8 cellular contexts compared by ENCODE assay signal in the genomic region with DNA sequence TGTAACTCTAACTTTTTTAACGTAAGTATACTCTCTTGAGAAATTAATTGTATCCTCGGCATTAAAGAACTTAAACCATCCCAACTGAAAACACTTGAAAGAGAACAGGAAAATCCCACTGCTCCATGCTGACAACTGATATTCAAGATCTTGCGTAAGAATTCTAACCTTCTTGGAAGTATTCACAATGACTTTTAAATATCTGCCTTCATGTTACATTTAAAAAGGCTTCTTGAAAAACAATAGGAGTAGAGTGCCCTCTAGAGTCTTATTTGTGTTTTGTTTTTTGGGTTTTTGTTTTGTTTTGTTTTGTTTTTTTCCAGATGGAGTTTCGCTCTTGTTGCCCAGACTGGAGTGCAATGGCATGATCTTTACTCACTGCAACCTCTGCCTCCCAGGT.
A peak's percentile ranks its signal among the peaks of the same experiment; 100 is the strongest.
DNase-seq lines count a peak whose midpoint lies in the region; ATAC-seq and TF ChIP-seq lines count a peak whose summit lies in the region.

No MANE protein-coding gene starts in this region.

- WGBS in IMR-90 (ENCODE audit: extremely low coverage in 2 of 2, insufficient read length in 1 of 2), 2 experiments = no CpG with 5 or more reads among the region's 4 CpGs

- H3K9ac ChIP-seq in IMR-90 (ENCODE audit: low read depth, low read length) = peak overlapping the region; percentile 56; the same call in 1 of the 2 replicates

- DNase-seq in EL (peak; percentile 59), IMR-90 (peak; percentile 76), RKO (ENCODE audit: low spot score) (peak; percentile 70), fibroblast of pulmonary artery (ENCODE audit: low read depth) (peak; percentile 87), putamen (ENCODE audit: low spot score) (peak; percentile 9), NCI-H1048 (lab: John Stamatoyannopoulos, UW) (no peak), epidermal melanocyte (ENCODE audit: insufficient read length, low spot score) (no peak)
- DNase-seq in activated CD4-positive, alpha-beta T cell treated with anti-CD3 and anti-CD28 coated beads for 4 hours = no peak

- no peaks in the 10 kb centered on the region for H3K4me1 ChIP-seq in IMR-90 (ENCODE audit: control insufficient read depth, insufficient read depth, low read length)

- BruUV-seq in IMR-90 (replicated peaks; lab: Mats Ljungman, UMichigan) = no TSS peak

- H2BK20ac ChIP-seq in IMR-90 (ENCODE audit: low read depth, low read length) = no peak overlapping the region

- no peak overlapping the region for H2AK5ac ChIP-seq in IMR-90 (ENCODE audit: low read depth, low read length)

- no peak overlapping the region for H4K8ac ChIP-seq in IMR-90 (ENCODE audit: low read depth in 2 of 2, low read length in 2 of 2)

- H3K9me1 ChIP-seq in IMR-90 (ENCODE audit: insufficient read depth, low read length) = no peaks in the 10 kb centered on the region

- H3K27me3 ChIP-seq in IMR-90 (ENCODE audit: control insufficient read depth, insufficient read depth, low read length) = no peaks in the 10 kb centered on the region

- H3K4ac ChIP-seq in IMR-90 (ENCODE audit: low read depth, low read length) = no peak overlapping the region

- TF ChIP-seq CTCF in IMR-90 (conservative IDR thresholded peaks at IDR 0.05; ENCODE audit: low read depth, low read length) (peak; percentile 62), fibroblast of pulmonary artery (IDR thresholded peaks at IDR 0.05; ENCODE audit: low read length, missing control alignments) (peak; percentile 36)

- no peak overlapping the region for H2AK9ac ChIP-seq in IMR-90 (replicated peaks; ENCODE audit: low read depth, low read length, poor library complexity)

- H3K36me3 ChIP-seq in IMR-90 (ENCODE audit: control insufficient read depth, insufficient read depth, low read length) = no peaks in the 10 kb centered on the region

- TF ChIP-seq POLR2A in IMR-90 (IDR thresholded peaks at IDR 0.05; ENCODE audit: low read depth, low read length) = no peak

- no peaks in the 10 kb centered on the region for H4K20me1 ChIP-seq in IMR-90 (ENCODE audit: insufficient read depth, low read length)

- H2BK120ac ChIP-seq in IMR-90 (ENCODE audit: low read depth, low read length) = no peak overlapping the region

- H2AFZ ChIP-seq in IMR-90 (replicated peaks; ENCODE audit: low read length, poor library complexity) = no peak overlapping the region

- H3K18ac ChIP-seq in IMR-90 (ENCODE audit: low read depth, low read length) = no peak overlapping the region

- H3K4me2 ChIP-seq in IMR-90 (ENCODE audit: low read depth, low read length) = peak overlapping the region; percentile 38; the same call in 1 of the 2 replicates

- H3K23ac ChIP-seq in IMR-90 (ENCODE audit: low read depth, low read length) = no peak overlapping the region

- intact Hi-C loops in IMR-90 (cut with micrococcal nuclease) = loop anchor here (1.0 to 10.0 kb wide), 7 partner anchors 148 to 1546 kb away; no protein-coding TSS in a partner anchor

- H4K91ac ChIP-seq in IMR-90 (ENCODE audit: insufficient read depth, low read depth, low read length) = no peak overlapping the region

- no peak overlapping the region for H3K27ac ChIP-seq in IMR-90 (ENCODE audit: insufficient read depth, low read length)

- H3K4me3 ChIP-seq in IMR-90 (ENCODE audit: insufficient read depth, low read depth, low read length) (no peak overlapping the region), fibroblast of pulmonary artery (replicated peaks; ENCODE audit: low read depth, low read length) (no peak overlapping the region)

- H2BK15ac ChIP-seq in IMR-90 (ENCODE audit: low read depth, low read length) = no peak overlapping the region

- TF ChIP-seq RAD21 in IMR-90 (IDR thresholded peaks at IDR 0.05; ENCODE audit: low read length) = peak; percentile 78

- ATAC-seq in IMR-90 (ENCODE audit: low read depth) = peak; percentile 48; the same call in 1 of the 2 replicates

- POLR2A ChIA-PET in IMR-90 (lab: Charles Lee; ENCODE audit: unreplicated experiment) = no interaction called here

- no peak overlapping the region for H2BK5ac ChIP-seq in IMR-90 (ENCODE audit: low read depth, low read length, poor library complexity, severe bottlenecking)

- dilution Hi-C loops in IMR-90 (cut with HindIII; ENCODE audit: low sequenced_read_pairs, unreplicated experiment) = loop anchor here (25.0 kb wide), 1 partner anchor 463 kb away; no protein-coding TSS in a partner anchor

- H3K9me3 ChIP-seq in IMR-90 (ENCODE audit: control insufficient read depth, insufficient read depth, low read length) = no peaks in the 10 kb centered on the region

- H3K14ac ChIP-seq in IMR-90 (replicated peaks; ENCODE audit: low read depth, low read length) = no peak overlapping the region

- no peak overlapping the region for H3K56ac ChIP-seq in IMR-90 (ENCODE audit: extremely low read depth, insufficient read depth, low read length)

- 0 out of 2 replicates have a peak overlapping the region, but pooled peaks have one; percentile 7 for H4K5ac ChIP-seq in IMR-90 (ENCODE audit: low read depth, low read length)

- CTCF ChIA-PET in IMR-90 (lab: Yijun Ruan, JAX) = no interaction called here

- no peaks in the 10 kb centered on the region for H3K79me1 ChIP-seq in IMR-90 (ENCODE audit: low read depth in 1 of 2, low read length in 2 of 2)

- in situ Hi-C loops in IMR-90 (cut with MboI; ENCODE audit: low sequenced_read_pairs) = loop anchor here (5.0 to 25.0 kb wide), 3 partner anchors 463 to 888 kb away; no protein-coding TSS in a partner anchor

TF ChIP-seq in IMR-90, 13 proteins besides CTCF, POLR2A, EP300 and RAD21:
- TF ChIP-seq USF2 (IDR thresholded peaks at IDR 0.05; ENCODE audit: low read depth, low read length) = no peak
- peak; percentile 79 for TF ChIP-seq SMC3 (IDR thresholded peaks at IDR 0.05; ENCODE audit: low read depth, low read length)
- no peak for TF ChIP-seq MXI1 (IDR thresholded peaks at IDR 0.05; ENCODE audit: borderline replicate concordance, low read depth, low read length)
- TF ChIP-seq MAFK (IDR thresholded peaks at IDR 0.05; ENCODE audit: low read depth, low read length) = no peak
- no peak for TF ChIP-seq CHD1 (IDR thresholded peaks at IDR 0.05; ENCODE audit: low read depth, low read length)
- TF ChIP-seq MAZ (IDR thresholded peaks at IDR 0.05; ENCODE audit: borderline replicate concordance, low read depth, low read length) = no peak
- TF ChIP-seq NFE2L2 (IDR thresholded peaks at IDR 0.05; ENCODE audit: low read depth, low read length) = no peak
- TF ChIP-seq BHLHE40 (IDR thresholded peaks at IDR 0.05; ENCODE audit: low read depth, low read length) = no peak
- TF ChIP-seq RFX5 (IDR thresholded peaks at IDR 0.05; ENCODE audit: low read depth, low read length) = no peak
- TF ChIP-seq, protein P1, sequence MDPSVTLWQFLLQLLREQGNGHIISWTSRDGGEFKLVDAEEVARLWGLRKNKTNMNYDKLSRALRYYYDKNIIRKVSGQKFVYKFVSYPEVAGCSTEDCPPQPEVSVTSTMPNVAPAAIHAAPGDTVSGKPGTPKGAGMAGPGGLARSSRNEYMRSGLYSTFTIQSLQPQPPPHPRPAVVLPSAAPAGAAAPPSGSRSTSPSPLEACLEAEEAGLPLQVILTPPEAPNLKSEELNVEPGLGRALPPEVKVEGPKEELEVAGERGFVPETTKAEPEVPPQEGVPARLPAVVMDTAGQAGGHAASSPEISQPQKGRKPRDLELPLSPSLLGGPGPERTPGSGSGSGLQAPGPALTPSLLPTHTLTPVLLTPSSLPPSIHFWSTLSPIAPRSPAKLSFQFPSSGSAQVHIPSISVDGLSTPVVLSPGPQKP (IDR thresholded peaks at IDR 0.05; ENCODE audit: borderline replicate concordance, low read depth, low read length) = no peak
- TF ChIP-seq CEBPB (IDR thresholded peaks at IDR 0.05; ENCODE audit: low read depth, low read length) = peak; percentile 95
- no peak for TF ChIP-seq RCOR1 (IDR thresholded peaks at IDR 0.05; ENCODE audit: insufficient replicate concordance, low read length)

Comparison
In these comparisons a context has a peak if more than half of its experiments do, and no peak if none do; other contexts are left out.
1. DNase-seq: peak in EL (single experiment), IMR-90 (single experiment), RKO (single experiment), fibroblast of pulmonary artery (single experiment) and putamen (single experiment); none in NCI-H1048 (single experiment), activated CD4-positive, alpha-beta T cell treated with anti-CD3 and anti-CD28 coated beads for 4 hours (0 of 2) and epidermal melanocyte (single experiment).